18 cellular contexts compared by ENCODE assay signal in genomic region chr1:187577625-187578024, GRCh38.
"Had no signal": no experiment of that assay in that cellular context is flagged by ENCODE, and none has a peak within 500 bp of the region (broad histone marks: within the 10 kb centered on the region; RNA-seq: fewer than 3 reads in every experiment).

No MANE protein-coding gene starts in this region.

- H3K4me1 ChIP-seq: gastrocnemius medialis, heart right ventricle, pancreas, stomach, transverse colon had no signal

- DNase-seq: dermis blood vessel endothelial cell; gastrocnemius medialis; heart right ventricle; hypothalamus; kidney glomerular epithelial cell; mesendoderm; naive B cell; occipital lobe; pancreas; right cardiac atrium; small intestine; stimulated activated CD4-positive, alpha-beta T cell treated with anti-CD3 and anti-CD28 coated beads, Interleukin-12 subunit alpha, Interleukin-12 subunit beta, amount 100 ng/mL, for 4 hours; stimulated activated naive CD4-positive, alpha-beta T cell; stomach; substantia nigra; transverse colon had no signal

- H3K9me3 ChIP-seq: gastrocnemius medialis, heart right ventricle, pancreas, thoracic aorta, transverse colon had no signal

- H3K4me3 ChIP-seq: gastrocnemius medialis, heart right ventricle, pancreas, stomach, thoracic aorta, transverse colon had no signal

- H3K27ac ChIP-seq: gastrocnemius medialis, heart right ventricle, pancreas, stomach, thoracic aorta, transverse colon had no signal

- FAIRE-seq: islet of Langerhans, pancreas, small intestine had no signal

- ATAC-seq: gastrocnemius medialis, heart right ventricle, pancreas, right cardiac atrium had no signal
